ENCODE assay signal across 8 cellular contexts in the genomic region with DNA sequence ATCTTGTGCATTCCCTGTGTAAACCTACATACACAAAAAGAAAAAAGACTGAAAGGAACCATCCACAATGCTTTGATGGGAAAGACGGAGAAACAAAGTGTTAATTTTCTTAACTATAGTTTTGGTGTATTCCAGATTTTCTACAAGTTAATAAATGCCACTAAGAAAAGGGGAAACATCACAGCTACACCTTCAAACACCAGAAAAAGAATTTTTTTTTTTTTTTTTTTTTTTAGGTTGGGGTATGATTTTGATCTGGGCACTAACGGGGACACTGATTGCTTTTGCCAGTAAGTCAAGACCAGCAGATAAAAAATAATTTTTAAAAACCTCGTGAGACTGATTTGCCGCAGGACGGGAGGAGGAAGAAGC. TPM values are rescaled to one million over a fixed set of nuclear protein-coding genes. Genes with fewer than 3 reads are reported as not detected.
DNase-seq lines count a peak whose midpoint lies in the region; ATAC-seq and TF ChIP-seq lines count a peak whose summit lies in the region.

No MANE protein-coding gene starts in this region.

- TF ChIP-seq EP300 in sigmoid colon (IDR thresholded peaks at IDR 0.05) = no peak

- no peaks in the 10 kb centered on the region for H3K9me3 ChIP-seq in SJSA1 (replicated peaks)
- no peaks in the 10 kb centered on the region for H3K9me3 ChIP-seq in sigmoid colon

- H3K36me3 ChIP-seq in SJSA1 (peaks cover 32% of the 10 kb centered on the region), sigmoid colon (peaks cover 0 to 34% (median 8%) of the 10 kb centered on the region in 4 donors)

- DNase-seq in SJSA1 (ENCODE audit: low read depth in 1 of 2, low spot score in 2 of 2) = no peak
- DNase-seq in fibroblast of mammary gland (ENCODE audit: low read depth) = no peak
- no peak for DNase-seq in sigmoid colon
- no peak for DNase-seq in effector CD8-positive, alpha-beta T cell (lab: John Stamatoyannopoulos, UW)
- DNase-seq in omental fat pad (ENCODE audit: low spot score) = no peak

- H3K4me1 ChIP-seq in SJSA1 (replicated peaks) (peaks cover 4% of the 10 kb centered on the region), sigmoid colon (peaks cover 0 to 17% (median 12%) of the 10 kb centered on the region in 4 donors)

- no peak for TF ChIP-seq POLR2A in sigmoid colon (IDR thresholded peaks at IDR 0.05)

- H3K27ac ChIP-seq in SJSA1 (peak overlapping the region; percentile 66), sigmoid colon (peak overlapping the region; percentile 94 to 96 (median 94))

- ATAC-seq in HG02642 (IDR thresholded peaks at IDR 0.05; ENCODE audit: poor library complexity, unreplicated experiment) = no peak
- no peak for ATAC-seq in HG02852 (IDR thresholded peaks at IDR 0.05; ENCODE audit: unreplicated experiment)
- ATAC-seq in omental fat pad (ENCODE audit: low FRiP score) = no peak

- WGBS in sigmoid colon, 2 donors = 17 to 20% methylated on average over 5 of the region's 5 CpGs

- H3K27me3 ChIP-seq in SJSA1 (replicated peaks) (no peaks in the 10 kb centered on the region), sigmoid colon (no peaks in the 10 kb centered on the region)

- TF ChIP-seq CTCF in GM12875 (IDR thresholded peaks at IDR 0.05; ENCODE audit: borderline replicate concordance, insufficient read depth, low read depth, low read length) (no peak), fibroblast of mammary gland (conservative IDR thresholded peaks at IDR 0.05; ENCODE audit: control insufficient read depth, insufficient read depth, low read depth, low read length) (no peak), sigmoid colon (IDR thresholded peaks at IDR 0.05) (no peak), omental fat pad (IDR thresholded peaks at IDR 0.05) (no peak)

- intact Hi-C loops in sigmoid colon (cut with DNase I) = loop anchor here (1.0 kb wide), 1 partner anchor 12 kb away; the partner anchor contains the start of gene LSM11

- H3K4me3 ChIP-seq in GM12875 (ENCODE audit: low read depth, low read length) = peak overlapping the region; percentile 75
- H3K4me3 ChIP-seq in SJSA1 = peak overlapping the region; percentile 55
- peak overlapping the region; percentile 95 for H3K4me3 ChIP-seq in fibroblast of mammary gland (ENCODE audit: control insufficient read depth, low read depth, low read length)
- peak overlapping the region; percentile 68 to 80 (median 74) for H3K4me3 ChIP-seq in sigmoid colon

RNA-seq across cellular contexts. Expression of gene THG1L, which starts 0.3 kb away (rescaled TPM):
- total RNA-seq in SJSA1 (2014; rRNA removed; shearing (Covaris generic)) = 16.4 and 27.3 TPM in 2 replicates
- total RNA-seq in sigmoid colon (10 to 100 TPM; 19.7 to 28.6 (median 23.7) TPM), omental fat pad (10 to 100 TPM in 3 of 4 donors, 1 to 10 TPM in 1; 9.8 to 12.1 (median 11.1) TPM)
- 10 to 100 TPM; 12.3 to 19.8 (median 12.3) TPM for polyA plus RNA-seq in sigmoid colon

RNA-seq across cellular contexts. Expression of gene LSM11, which starts 12.6 kb away (rescaled TPM):
- 9.3 and 10.4 TPM in 2 replicates for total RNA-seq in SJSA1 (2014; rRNA removed; shearing (Covaris generic))
- total RNA-seq in sigmoid colon = 10 to 100 TPM; 12.1 to 16.6 (median 15.9) TPM
- polyA plus RNA-seq in sigmoid colon = 1 to 10 TPM in 1 of 3 donors, under 1 TPM in 2; 0.60 to 2.0 (median 0.92) TPM
- total RNA-seq in omental fat pad = 1 to 10 TPM; 1.8 to 4.3 (median 2.7) TPM

RNA-seq across cellular contexts. Expression of gene C5orf52, which starts 59.6 kb away (rescaled TPM):
- not detected in 2 replicates for total RNA-seq in SJSA1 (2014; rRNA removed; shearing (Covaris generic))
- not detected for total RNA-seq in sigmoid colon
- under 1 TPM in 1 of 3 donors, not detected in 2; 0.48 TPM for polyA plus RNA-seq in sigmoid colon
- not detected for total RNA-seq in omental fat pad
